16 cellular contexts compared by ENCODE assay signal in the genomic region with DNA sequence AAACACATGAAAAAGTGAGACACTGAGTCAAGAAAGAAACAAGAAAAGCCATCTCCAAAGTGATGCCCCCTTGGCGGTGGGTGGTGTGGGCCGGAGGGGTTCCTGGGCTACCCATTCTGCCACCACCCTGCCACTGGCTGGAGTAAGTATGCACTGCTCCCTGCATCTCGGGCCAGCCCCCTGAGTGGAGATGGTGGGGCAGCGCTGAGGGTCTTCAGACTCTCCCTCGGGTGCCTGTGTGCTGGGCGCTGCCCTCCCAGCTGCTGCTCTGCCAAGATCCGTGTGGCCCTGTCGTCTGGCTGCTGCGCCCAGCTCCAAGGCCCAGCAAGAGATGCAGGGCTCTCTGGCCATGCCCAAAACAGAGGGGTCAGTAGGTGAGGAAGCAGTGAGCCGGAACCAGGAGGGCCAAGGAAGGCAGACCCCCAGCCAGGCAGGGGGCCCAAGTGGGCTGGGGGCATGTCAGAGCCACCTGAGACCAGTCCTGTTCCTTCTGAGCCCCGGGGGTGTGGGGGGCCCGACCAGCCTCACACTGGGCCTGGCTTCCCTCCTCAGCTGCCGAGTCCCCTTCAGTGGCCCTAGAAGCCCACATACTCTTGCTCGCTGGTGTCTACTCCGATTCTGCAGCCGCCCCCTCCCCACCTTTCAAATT. TPM values are rescaled to one million over a fixed set of nuclear protein-coding genes. Genes with fewer than 3 reads are reported as not detected.
DNase-seq lines count a peak whose midpoint lies in the region; ATAC-seq, FAIRE-seq and TF ChIP-seq lines count a peak whose summit lies in the region.
"Had no signal": no experiment of that assay in that cellular context is flagged by ENCODE, and none has a peak within 500 bp of the region (broad histone marks: within the 10 kb centered on the region; RNA-seq: fewer than 3 reads in every experiment).

No MANE protein-coding gene starts in this region.

- H3K27me3 ChIP-seq in tibial nerve = peaks cover 0 to 17% of the 10 kb centered on the region in 2 donors

- H3K4me3 ChIP-seq in kidney (ENCODE audit: low read length in 2 of 2) = no peak overlapping the region
- no peak overlapping the region for H3K4me3 ChIP-seq in tibial nerve
- H3K4me3 ChIP-seq: cardiac muscle cell had no signal

- TF ChIP-seq CTCF in kidney (IDR thresholded peaks at IDR 0.05; ENCODE audit: borderline replicate concordance, extremely low read depth, insufficient read depth) (no peak), tibial nerve (IDR thresholded peaks at IDR 0.05) (no peak)

- H3K4me1 Mint-ChIP-seq in activated naive CD4-positive, alpha-beta T cell treated with anti-CD3 and anti-CD28 coated beads for 36 hours (ENCODE audit: low read depth) = peaks cover 62% of the 10 kb centered on the region
- H3K4me1 Mint-ChIP-seq in activated T-cell treated with anti-CD3 and anti-CD28 coated beads, Interleukin-2, amount 50 U/mL, for 72 hours (ENCODE audit: low read depth) = peaks cover 62% of the 10 kb centered on the region

- TF ChIP-seq EP300 in tibial nerve (IDR thresholded peaks at IDR 0.05) = no peak

- H3K9ac ChIP-seq in kidney (ENCODE audit: low read length in 2 of 2) = no peak overlapping the region

- no peaks in the 10 kb centered on the region for H3K36me3 ChIP-seq in kidney (ENCODE audit: control insufficient read depth in 1 of 2, insufficient read depth in 2 of 2, low read length in 2 of 2)
- H3K36me3 ChIP-seq in tibial nerve = no peaks in the 10 kb centered on the region
- H3K36me3 ChIP-seq: cardiac muscle cell, thoracic aorta had no signal

- peak; percentile 8 to 24 for ATAC-seq in activated T-cell treated with anti-CD3 and anti-CD28 coated beads, Interleukin-2, amount 50 U/mL, for 72 hours (replicated peaks in 1 of 2)
- ATAC-seq: SK-N-SH treated with all-trans-retinoic acid at 6 μM for 48 hours had no signal

- intact Hi-C loops in activated naive CD4-positive, alpha-beta T cell treated with anti-CD3 and anti-CD28 coated beads for 36 hours (cut with micrococcal nuclease) = loop anchor here (1.0 to 10.0 kb wide), 4 partner anchors 10 to 305 kb away; a partner anchor contains a TSS
- intact Hi-C loops in kidney (cut with DNase I) = no loop called here

- peak overlapping the region; percentile 94 for H3K27ac Mint-ChIP-seq in activated naive CD4-positive, alpha-beta T cell treated with anti-CD3 and anti-CD28 coated beads for 36 hours
- H3K27ac Mint-ChIP-seq in activated T-cell treated with anti-CD3 and anti-CD28 coated beads, Interleukin-2, amount 50 U/mL, for 72 hours = peak overlapping the region; percentile 72

- CTCF ChIA-PET in activated naive CD4-positive, alpha-beta T cell treated with anti-CD3 and anti-CD28 coated beads for 36 hours (lab: Charles Lee) = interaction anchor here (0.6 to 5.4 kb wide), 7 partner anchors 13 to 347 kb away, joined by 3 to 53 read pairs (median 4); no protein-coding TSS in a partner anchor

- H3K9me3 Mint-ChIP-seq in activated naive CD4-positive, alpha-beta T cell treated with anti-CD3 and anti-CD28 coated beads for 36 hours = no peaks in the 10 kb centered on the region
- H3K9me3 Mint-ChIP-seq in activated T-cell treated with anti-CD3 and anti-CD28 coated beads, Interleukin-2, amount 50 U/mL, for 72 hours = no peaks in the 10 kb centered on the region

- peaks cover 22% of the 10 kb centered on the region for H3K36me3 Mint-ChIP-seq in activated naive CD4-positive, alpha-beta T cell treated with anti-CD3 and anti-CD28 coated beads for 36 hours (ENCODE audit: low read depth)
- H3K36me3 Mint-ChIP-seq in activated T-cell treated with anti-CD3 and anti-CD28 coated beads, Interleukin-2, amount 50 U/mL, for 72 hours (ENCODE audit: insufficient read depth in 2 of 2) = peaks cover 9 to 16% of the 10 kb centered on the region in 2 donors

- H3K4me1 ChIP-seq in kidney (ENCODE audit: control insufficient read depth in 1 of 2, insufficient read depth in 1 of 2, low read depth in 1 of 2, low read length in 2 of 2) = peaks cover 0 to 13% of the 10 kb centered on the region in 2 donors
- H3K4me1 ChIP-seq in tibial nerve = peaks cover 0 to 36% (median 21%) of the 10 kb centered on the region in 4 donors

- H3K4me3 Mint-ChIP-seq in activated naive CD4-positive, alpha-beta T cell treated with anti-CD3 and anti-CD28 coated beads for 36 hours = peak overlapping the region; percentile 69
- peak overlapping the region; percentile 90 for H3K4me3 Mint-ChIP-seq in activated T-cell treated with anti-CD3 and anti-CD28 coated beads, Interleukin-2, amount 50 U/mL, for 72 hours

- whole genome bisulfite sequencing in tibial nerve, 2 donors = 87 to 89% methylated on average over 10 to 11 of the region's 16 CpGs

- TF ChIP-seq POLR2A in tibial nerve (IDR thresholded peaks at IDR 0.05) = no peak

- FAIRE-seq in kidney (lab: Jason Lieb, UNC) = no peak
- FAIRE-seq: G401.6, keratinocyte had no signal

- no peak for DNase-seq in activated naive CD4-positive, alpha-beta T cell treated with anti-CD3 and anti-CD28 coated beads for 36 hours
- no peak for DNase-seq in activated naive CD4-positive, alpha-beta T cell treated with anti-CD3 and anti-CD28 coated beads, Interleukin-2, amount 50 U/mL, for 16 hours
- DNase-seq in activated T-cell treated with anti-CD3 and anti-CD28 coated beads, Interleukin-2, amount 50 U/mL, for 72 hours = no peak
- peak; percentile 67 for DNase-seq in kidney
- DNase-seq in tibial nerve (ENCODE audit: low spot score in 2 of 2) = no peak
- DNase-seq in NCI-H345 (lab: John Stamatoyannopoulos, UW) = no peak
- DNase-seq in NCI-H2029 (lab: John Stamatoyannopoulos, UW) = no peak
- DNase-seq in NCI-H1436 treated with DMSO at 0.1 percent for 48 hours (lab: John Stamatoyannopoulos, UW) = no peak
- DNase-seq: NCI-H1092, NCI-H774 had no signal

- H3K9me3 ChIP-seq in kidney (ENCODE audit: control insufficient read depth in 1 of 2, low read length in 2 of 2) (no peaks in the 10 kb centered on the region), tibial nerve (no peaks in the 10 kb centered on the region)
- H3K9me3 ChIP-seq: thoracic aorta had no signal

- no peak overlapping the region for H3K27ac ChIP-seq in kidney (ENCODE audit: low read depth in 2 of 2, low read length in 2 of 2)
- H3K27ac ChIP-seq in tibial nerve = peak overlapping the region in 3 of 4 donors; percentile 43 to 74 (median 61)
- H3K27ac ChIP-seq: cardiac muscle cell had no signal

- H3K27me3 Mint-ChIP-seq in activated naive CD4-positive, alpha-beta T cell treated with anti-CD3 and anti-CD28 coated beads for 36 hours (ENCODE audit: low read depth) = no peaks in the 10 kb centered on the region
- no peaks in the 10 kb centered on the region for H3K27me3 Mint-ChIP-seq in activated T-cell treated with anti-CD3 and anti-CD28 coated beads, Interleukin-2, amount 50 U/mL, for 72 hours (ENCODE audit: low read depth)

RNA-seq across cellular contexts. Expression of a gene that starts 5.2 kb away (rescaled TPM):
- total RNA-seq in activated naive CD4-positive, alpha-beta T cell treated with anti-CD3 and anti-CD28 coated beads for 36 hours = 10 to 100 TPM; 11.3 to 15.3 TPM
- 10 to 100 TPM; 38.2 to 49.6 TPM for total RNA-seq in activated T-cell treated with anti-CD3 and anti-CD28 coated beads, Interleukin-2, amount 50 U/mL, for 72 hours
- 4.2 TPM for total RNA-seq in kidney
- 0.17 TPM for polyA plus RNA-seq in kidney (ENCODE audit: insufficient read depth, low read depth, low replicate concordance)
- total RNA-seq in tibial nerve = 1 to 10 TPM; 1.5 to 7.7 (median 5.4) TPM
- total RNA-seq: HT-29 had no signal
- polyA plus RNA-seq: keratinocyte had no signal

RNA-seq across cellular contexts. Expression of a gene that starts 39.2 kb away (rescaled TPM):
- 10 to 100 TPM; 59.6 to 60.4 TPM for total RNA-seq in activated naive CD4-positive, alpha-beta T cell treated with anti-CD3 and anti-CD28 coated beads for 36 hours
- total RNA-seq in activated T-cell treated with anti-CD3 and anti-CD28 coated beads, Interleukin-2, amount 50 U/mL, for 72 hours = 10 to 100 TPM; 56.8 to 57.5 TPM
- 6.3 TPM for total RNA-seq in kidney
- 4.1 TPM for polyA plus RNA-seq in kidney (ENCODE audit: insufficient read depth, low read depth, low replicate concordance)
- total RNA-seq in tibial nerve = 1 to 10 TPM; 5.7 to 8.5 (median 6.7) TPM

Comparison
In these comparisons a context has a peak if more than half of its experiments do, and no peak if none do; other contexts are left out.
1. H3K27ac ChIP-seq: peak in tibial nerve (3 of 4); none in kidney (0 of 2).